14 cellular contexts compared by ENCODE assay signal in genomic region chr6:151005126-151005525, GRCh38.
DNase-seq lines count a peak whose midpoint lies in the region; ATAC-seq and TF ChIP-seq lines count a peak whose summit lies in the region.
"Had no signal": no experiment of that assay in that cellular context is flagged by ENCODE, and none has a peak within 500 bp of the region (broad histone marks: within the 10 kb centered on the region; RNA-seq: fewer than 3 reads in every experiment).

No MANE protein-coding gene starts in this region.

- no peak for TF ChIP-seq RAD21 in SK-N-SH (IDR thresholded peaks at IDR 0.05; ENCODE audit: low read length)

- TF ChIP-seq CTCF in SK-N-SH (IDR thresholded peaks at IDR 0.05) (no peak), psoas muscle (IDR thresholded peaks at IDR 0.05) (no peak)

- WGBS in SK-N-SH (ENCODE audit: low lambda C conversion rate): 90% methylated on average over 5 of the region's 5 CpGs
- WGBS in GM23248 (ENCODE audit: low coverage in 1 of 2, low lambda C conversion rate in 2 of 2, missing lambda C conversion rate in 2 of 2), 2 experiments: 55 to 57% methylated on average over 5 of the region's 5 CpGs
- WGBS in psoas muscle, 3 donors: 65 to 69% (median 68%) methylated on average over 5 of the region's 5 CpGs

- H3K27me3 ChIP-seq in SK-N-SH (ENCODE audit: insufficient read depth) (no peaks in the 10 kb centered on the region), GM23248 (replicated peaks; ENCODE audit: insufficient read depth) (no peaks in the 10 kb centered on the region), psoas muscle (ENCODE audit: insufficient read depth in 3 of 3, low read length in 2 of 3) (no peaks in the 10 kb centered on the region)
- H3K27me3 ChIP-seq: ascending aorta had no signal

- H3K9ac ChIP-seq in SK-N-SH (0 out of 2 replicates have a peak overlapping the region, but pooled peaks have one; percentile 10), GM23248 (peak overlapping the region; percentile 4; the same call in 1 of the 2 replicates)

- no peaks in the 10 kb centered on the region for H4K20me1 ChIP-seq in SK-N-SH (ENCODE audit: insufficient read depth)
- H4K20me1 ChIP-seq in GM23248 (ENCODE audit: insufficient read depth): no peaks in the 10 kb centered on the region

- DNase-seq in SK-N-SH (no peak), GM23248 (peak; percentile 17), dermis blood vessel endothelial cell (peak; percentile 68), psoas muscle (no peak), anterior cingulate cortex (lab: John Stamatoyannopoulos, UW) (no peak), cerebellar nuclear complex (lab: John Stamatoyannopoulos, UW) (no peak)
- DNase-seq: ACHN; activated CD8-positive, alpha-beta T cell treated with anti-CD3 and anti-CD28 coated beads for 36 hours; activated effector memory CD4-positive, alpha-beta T cell treated with Interleukin-2 at 50 U/mL for 16 hours; H7; SIG-M5 had no signal

- H3K4me3 ChIP-seq in SK-N-SH (ENCODE audit: low read depth in 2 of 2, low read length in 1 of 2): no peak overlapping the region
- H3K4me3 ChIP-seq in GM23248: peak overlapping the region; percentile 34
- no peak overlapping the region for H3K4me3 ChIP-seq in psoas muscle
- H3K4me3 ChIP-seq: ascending aorta had no signal

- no peak for ATAC-seq in SK-N-SH treated with all-trans-retinoic acid at 6 μM for 48 hours
- no peak for ATAC-seq in psoas muscle
- no peak for ATAC-seq in HG03196 (IDR thresholded peaks at IDR 0.05; ENCODE audit: unreplicated experiment)

- H3K4me1 ChIP-seq in SK-N-SH (ENCODE audit: control insufficient read depth in 1 of 2, insufficient read depth in 2 of 2, low read depth in 1 of 2, low read length in 1 of 2) (peaks cover 3 to 19% of the 10 kb centered on the region in 2 experiments; a peak in 2 of 4 replicates), GM23248 (ENCODE audit: insufficient read depth) (peaks cover 26% of the 10 kb centered on the region), psoas muscle (no peaks in the 10 kb centered on the region)

- no peak for TF ChIP-seq EP300 in SK-N-SH (IDR thresholded peaks at IDR 0.05; ENCODE audit: borderline replicate concordance in 1 of 2, low read depth in 1 of 2, low read length in 1 of 2)

- POLR2A ChIA-PET in SK-N-SH (lab: Yijun Ruan, JAX): no interaction called here

- H3K9me3 ChIP-seq in SK-N-SH: no peaks in the 10 kb centered on the region
- H3K9me3 ChIP-seq in GM23248 (ENCODE audit: low read depth): no peaks in the 10 kb centered on the region
- no peaks in the 10 kb centered on the region for H3K9me3 ChIP-seq in psoas muscle
- H3K9me3 ChIP-seq: ascending aorta had no signal

- in situ Hi-C loops in GM23248 (cut with MboI): no loop called here

- H3F3A ChIP-seq in SK-N-SH (replicated peaks; ENCODE audit: insufficient read depth) (peaks cover 28% of the 10 kb centered on the region), GM23248 (ENCODE audit: insufficient read depth) (peaks cover 35% of the 10 kb centered on the region)

- H3K9me2 ChIP-seq in SK-N-SH (no peaks in the 10 kb centered on the region), GM23248 (ENCODE audit: insufficient read depth) (no peaks in the 10 kb centered on the region)

- H3K36me3 ChIP-seq in SK-N-SH (replicated peaks in 1 of 2; ENCODE audit: control insufficient read depth in 1 of 2, insufficient read depth in 2 of 2, low read length in 1 of 2) (peaks cover 2 to 13% of the 10 kb centered on the region in 2 experiments), GM23248 (ENCODE audit: low read depth) (peaks cover 26% of the 10 kb centered on the region; the same call in 1 of the 2 replicates), psoas muscle (ENCODE audit: insufficient read depth in 1 of 2, low read depth in 1 of 2) (no peaks in the 10 kb centered on the region)
- H3K36me3 ChIP-seq: ascending aorta had no signal

- H3K27ac ChIP-seq in SK-N-SH (ENCODE audit: low read depth in 2 of 2, low read length in 1 of 2) (peak overlapping the region; percentile 26 to 74; a peak in 3 of 4 replicates), GM23248 (peak overlapping the region; percentile 90), psoas muscle (peak overlapping the region; percentile 67)

- intact Hi-C loops in psoas muscle (cut with DNase I): loop anchor here in 1 of 2 donors (5.0 kb wide), 1 partner anchor 113 kb away; no protein-coding TSS in a partner anchor

- CTCF ChIA-PET in SK-N-SH (lab: Yijun Ruan, JAX): interaction anchor here (0.9 to 5.9 kb wide), 6 partner anchors 9 to 330 kb away, joined by 4 to 26 read pairs (median 9); no protein-coding TSS in a partner anchor

- H3K79me2 ChIP-seq in SK-N-SH (ENCODE audit: insufficient read depth) (no peaks in the 10 kb centered on the region), GM23248 (ENCODE audit: insufficient read depth) (peaks cover 7% of the 10 kb centered on the region; the same call in 1 of the 2 replicates)

- no peak overlapping the region for H2AFZ ChIP-seq in SK-N-SH (ENCODE audit: low read depth)
- no peak overlapping the region for H2AFZ ChIP-seq in GM23248

- H3K4me2 ChIP-seq in SK-N-SH (peak overlapping the region; percentile 31; the same call in 1 of the 2 replicates), GM23248 (ENCODE audit: unreplicated experiment) (peak overlapping the region; percentile 76)

TF ChIP-seq in SK-N-SH, 30 proteins besides CTCF, POLR2A, EP300 and RAD21:
- TF ChIP-seq POLR2AphosphoS5 (IDR thresholded peaks at IDR 0.05; ENCODE audit: low read depth, low read length): no peak
- no peak for TF ChIP-seq USF1 (IDR thresholded peaks at IDR 0.05; ENCODE audit: borderline replicate concordance, low read depth)
- no peak for TF ChIP-seq EZH2phosphoT487 (IDR thresholded peaks at IDR 0.05; ENCODE audit: borderline replicate concordance, low read depth)
- no peak for TF ChIP-seq JUND (IDR thresholded peaks at IDR 0.05)
- TF ChIP-seq RXRA (IDR thresholded peaks at IDR 0.05; ENCODE audit: borderline replicate concordance, low read depth): no peak
- TF ChIP-seq ELF1 (IDR thresholded peaks at IDR 0.05): no peak
- no peak for TF ChIP-seq FOSL2 (IDR thresholded peaks at IDR 0.05; ENCODE audit: borderline replicate concordance, low read depth)
- no peak for TF ChIP-seq TEAD4 (IDR thresholded peaks at IDR 0.05; ENCODE audit: borderline replicate concordance, insufficient read depth)
- no peak for TF ChIP-seq GABPA (IDR thresholded peaks at IDR 0.05; ENCODE audit: low read depth)
- no peak for TF ChIP-seq SIN3A (IDR thresholded peaks at IDR 0.05; ENCODE audit: borderline replicate concordance, low read depth, low read length)
- TF ChIP-seq FOXM1 (IDR thresholded peaks at IDR 0.05; ENCODE audit: low read depth): no peak
- no peak for TF ChIP-seq USF2 (IDR thresholded peaks at IDR 0.05; ENCODE audit: borderline replicate concordance, low read depth, low read length)
- no peak for TF ChIP-seq TAF1 (IDR thresholded peaks at IDR 0.05; ENCODE audit: borderline replicate concordance, low read depth, low read length)
- no peak for TF ChIP-seq TCF12 (IDR thresholded peaks at IDR 0.05)

TF ChIP-seq in SK-N-SH treated with all-trans-retinoic acid at 6 μM for 48 hours, 23 proteins besides CTCF, POLR2A, EP300 and RAD21:
- TF ChIP-seq ZNF70 (CRISPR knock-in tag; IDR thresholded peaks at IDR 0.05): no peak
- TF ChIP-seq CREB5 (CRISPR knock-in tag; IDR thresholded peaks at IDR 0.05; ENCODE audit: low read depth): no peak
- TF ChIP-seq RARB (CRISPR knock-in tag; IDR thresholded peaks at IDR 0.05): no peak
- no peak for TF ChIP-seq PPARA (CRISPR knock-in tag; IDR thresholded peaks at IDR 0.05; ENCODE audit: borderline replicate concordance)
- TF ChIP-seq ZFP30 (CRISPR knock-in tag; IDR thresholded peaks at IDR 0.05): no peak
- TF ChIP-seq ISL1 (CRISPR knock-in tag; IDR thresholded peaks at IDR 0.05): no peak
- TF ChIP-seq ARNTL (CRISPR knock-in tag; IDR thresholded peaks at IDR 0.05; ENCODE audit: borderline replicate concordance, low read depth): no peak
- no peak for TF ChIP-seq ZNF565 (CRISPR knock-in tag; conservative IDR thresholded peaks at IDR 0.05; ENCODE audit: low read depth)
- TF ChIP-seq ZNF8 (CRISPR knock-in tag; IDR thresholded peaks at IDR 0.05): no peak
- no peak for TF ChIP-seq ZC3H10 (CRISPR knock-in tag; IDR thresholded peaks at IDR 0.05)
- TF ChIP-seq ZFP3 (CRISPR knock-in tag; IDR thresholded peaks at IDR 0.05): no peak

Comparison
In these comparisons a context has a peak if more than half of its experiments do, and no peak if none do; other contexts are left out.
1. DNase-seq: peak in GM23248 (single experiment) and dermis blood vessel endothelial cell (single experiment); none in SK-N-SH (single experiment), psoas muscle (0 of 2), anterior cingulate cortex (0 of 58) and cerebellar nuclear complex (0 of 2).
2. Peak in every context shown above with its lines, with median percentiles within 50 percentile points of each other: H3K27ac ChIP-seq.